ENCODE assay signal across 8 cellular contexts in genomic region chr20:49318430-49319203, GRCh38. TPM values are rescaled to one million over a fixed set of nuclear protein-coding genes. Genes with fewer than 3 reads are reported as not detected.
DNase-seq lines count a peak whose midpoint lies in the region; FAIRE-seq and TF ChIP-seq lines count a peak whose summit lies in the region.

No MANE protein-coding gene starts in this region.

- H3K27me3 ChIP-seq in adipocyte (replicated peaks; ENCODE audit: control insufficient read depth, insufficient read depth, low read length): peaks cover 55% of the 10 kb centered on the region
- H3K27me3 ChIP-seq in suprapubic skin: peaks cover 59% of the 10 kb centered on the region

- no peak overlapping the region for H3K27ac ChIP-seq in kidney (ENCODE audit: low read depth in 2 of 2, low read length in 2 of 2)
- H3K27ac ChIP-seq in suprapubic skin: no peak overlapping the region

- WGBS in suprapubic skin: 4% methylated on average over 47 of the region's 70 CpGs

- TF ChIP-seq POLR2A in suprapubic skin (IDR thresholded peaks at IDR 0.05): no peak

- TF ChIP-seq CTCF in kidney (IDR thresholded peaks at IDR 0.05; ENCODE audit: borderline replicate concordance, extremely low read depth, insufficient read depth) (no peak), suprapubic skin (IDR thresholded peaks at IDR 0.05) (no peak)

- H3K4me1 ChIP-seq in adipocyte (ENCODE audit: control insufficient read depth, insufficient read depth, low read length) (peaks cover 15% of the 10 kb centered on the region), kidney (ENCODE audit: control insufficient read depth in 1 of 2, insufficient read depth in 1 of 2, low read depth in 1 of 2, low read length in 2 of 2) (peaks cover 0 to 5% of the 10 kb centered on the region in 2 donors), suprapubic skin (peaks cover 17% of the 10 kb centered on the region)

- no peak for TF ChIP-seq EP300 in suprapubic skin (IDR thresholded peaks at IDR 0.05)

- no peak for FAIRE-seq in kidney (lab: Jason Lieb, UNC)

- H3K4me3 ChIP-seq in adipocyte (ENCODE audit: low read length): peak overlapping the region; percentile 59
- H3K4me3 ChIP-seq in kidney (ENCODE audit: low read length in 2 of 2): no peak overlapping the region
- H3K4me3 ChIP-seq in suprapubic skin: peak overlapping the region; percentile 36

- H3K9ac ChIP-seq in adipocyte (ENCODE audit: low read length) (no peak overlapping the region), kidney (ENCODE audit: low read length in 2 of 2) (no peak overlapping the region)

- peaks cover 10% of the 10 kb centered on the region for H3K9me3 ChIP-seq in adipocyte (ENCODE audit: control insufficient read depth, low read length)
- H3K9me3 ChIP-seq in kidney (ENCODE audit: control insufficient read depth in 1 of 2, low read length in 2 of 2): no peaks in the 10 kb centered on the region
- H3K9me3 ChIP-seq in suprapubic skin: no peaks in the 10 kb centered on the region

- H3K36me3 ChIP-seq in adipocyte (ENCODE audit: control insufficient read depth, insufficient read depth, low read length, severe bottlenecking) (no peaks in the 10 kb centered on the region), kidney (ENCODE audit: control insufficient read depth in 1 of 2, insufficient read depth in 2 of 2, low read length in 2 of 2) (no peaks in the 10 kb centered on the region), suprapubic skin (no peaks in the 10 kb centered on the region)

- peak in 2 of 3 experiments; percentile 44 to 57 for DNase-seq in NCI-H1417 (lab: John Stamatoyannopoulos, UW)
- no peak for DNase-seq in NCI-H1417 treated with DMSO at 0.1 percent for 48 hours (lab: John Stamatoyannopoulos, UW)
- no peak for DNase-seq in adipocyte (ENCODE audit: low read depth)
- peak; percentile 73 for DNase-seq in kidney
- DNase-seq in suprapubic skin (ENCODE audit: low spot score in 2 of 2): no peak
- no peak for DNase-seq in SW 1271 (lab: John Stamatoyannopoulos, UW)
- no peak for DNase-seq in occipital lobe (lab: John Stamatoyannopoulos, UW)
- DNase-seq in NCI-H2196 treated with DMSO at 0.1 percent for 48 hours (lab: John Stamatoyannopoulos, UW; ENCODE audit: unreplicated experiment): no peak

- intact Hi-C loops in kidney (cut with DNase I): no loop called here

RNA-seq across cellular contexts. Expression of gene ZNFX1, which starts 40.8 kb away (rescaled TPM):
- total RNA-seq in kidney (44.0 TPM), suprapubic skin (10 to 100 TPM; 25.9 to 36.1 (median 33.2) TPM), occipital lobe (14.0 TPM)
- polyA plus RNA-seq in kidney (ENCODE audit: insufficient read depth, low read depth, low replicate concordance): 8.0 TPM

Comparison
In these comparisons a context has a peak if more than half of its experiments do, and no peak if none do; other contexts are left out.
1. DNase-seq: peak in NCI-H1417 (2 of 3) and kidney (single experiment); none in NCI-H1417 treated with DMSO at 0.1 percent for 48 hours (single experiment), adipocyte (single experiment), suprapubic skin (0 of 2), SW 1271 (0 of 2), occipital lobe (single experiment) and NCI-H2196 treated with DMSO at 0.1 percent for 48 hours (single experiment).
2. H3K4me3 ChIP-seq: peak in adipocyte (single experiment) and suprapubic skin (single experiment); none in kidney (0 of 2).